Comparison of ENCODE assay signal across 8 cellular contexts in the genomic region with DNA sequence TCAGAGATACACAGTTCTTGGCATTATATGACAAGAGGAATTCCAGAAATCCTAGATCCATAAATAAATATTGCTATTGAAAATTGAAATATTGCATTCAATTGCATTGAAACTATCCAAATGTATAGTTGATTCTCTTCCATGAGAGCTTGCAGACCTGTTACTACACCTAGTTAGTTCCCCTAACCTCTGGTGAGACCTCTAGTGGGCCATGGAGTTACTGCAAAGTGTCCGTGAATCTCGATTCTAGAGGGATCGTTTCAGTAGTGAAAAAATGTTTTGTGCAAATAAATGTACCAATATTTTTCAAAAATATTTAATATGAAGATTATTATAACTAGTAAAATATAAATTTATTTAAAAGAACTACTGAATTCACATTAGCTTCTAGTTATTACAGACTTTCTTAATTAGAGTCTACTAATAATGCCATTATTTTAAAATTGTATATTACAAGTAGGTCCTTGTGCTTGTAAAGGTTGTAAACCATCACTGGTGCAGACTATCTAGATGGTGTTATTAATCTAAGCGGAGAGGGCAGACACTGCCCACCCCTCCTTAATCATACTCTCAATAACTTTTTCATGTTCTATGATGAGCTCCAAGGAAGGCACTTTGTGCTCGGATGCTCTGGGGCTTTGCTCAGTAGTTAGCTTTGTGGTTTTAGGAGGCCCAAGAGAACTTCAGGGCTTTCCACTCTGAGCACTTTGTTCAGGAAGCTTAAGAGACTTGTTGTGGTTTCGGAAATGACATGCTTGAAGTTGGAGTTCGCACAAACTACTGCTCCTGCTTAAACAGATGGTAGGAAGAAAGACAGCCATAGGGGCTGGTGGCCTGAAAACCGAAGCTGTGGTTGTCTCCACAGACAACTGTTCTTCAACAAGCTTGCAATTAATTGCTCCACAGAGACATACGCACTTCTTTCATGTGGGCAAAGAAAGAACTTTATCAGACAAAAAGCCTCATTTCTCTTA.
DNase-seq lines count a peak whose midpoint lies in the region; ATAC-seq and TF ChIP-seq lines count a peak whose summit lies in the region.

No MANE protein-coding gene starts in this region.

- peaks cover 4% of the 10 kb centered on the region for H3K27me3 Mint-ChIP-seq in nephron (ENCODE audit: low read depth)

- TF ChIP-seq CTCF in AG09319 (IDR thresholded peaks at IDR 0.05; ENCODE audit: low read depth, low read length) (peak; percentile 78), nephron (IDR thresholded peaks at IDR 0.05; ENCODE audit: unreplicated experiment in 3 of 3) (peak; percentile 59 to 64 (median 61))

- H3K4me3 Mint-ChIP-seq in nephron = no peak overlapping the region

- no peaks in the 10 kb centered on the region for H3K36me3 Mint-ChIP-seq in nephron (ENCODE audit: low read depth)

- peaks cover 15% of the 10 kb centered on the region for H3K9me3 Mint-ChIP-seq in nephron

- H3K4me1 Mint-ChIP-seq in nephron = no peaks in the 10 kb centered on the region

- DNase-seq in AG09319 (ENCODE audit: extremely low read depth, low read depth) (no peak), NCI-H345 (lab: John Stamatoyannopoulos, UW) (peak; percentile 33), ecto neural progenitor cell (ENCODE audit: low spot score) (no peak)
- DNase-seq in activated CD4-positive, alpha-beta T cell treated with anti-CD3 and anti-CD28 coated beads, Interleukin-2, amount 50 U/mL, for 4 hours = peak; percentile 67 to 68
- DNase-seq in effector CD8-positive, alpha-beta T cell (lab: John Stamatoyannopoulos, UW) = peak; percentile 3

- ATAC-seq in GM18499 (IDR thresholded peaks at IDR 0.05; ENCODE audit: insufficient read depth, unreplicated experiment) = peak; percentile 51
- ATAC-seq in HG02970 (IDR thresholded peaks at IDR 0.05; ENCODE audit: low FRiP score, unreplicated experiment) = peak; percentile 79

- H3K27ac Mint-ChIP-seq in nephron = no peak overlapping the region

Comparison
In these comparisons a context has a peak if more than half of its experiments do, and no peak if none do; other contexts are left out.
1. DNase-seq: peak in NCI-H345 (single experiment), activated CD4-positive, alpha-beta T cell treated with anti-CD3 and anti-CD28 coated beads, Interleukin-2, amount 50 U/mL, for 4 hours (2 of 2) and effector CD8-positive, alpha-beta T cell (single experiment); none in AG09319 (single experiment) and ecto neural progenitor cell (single experiment).